In the genomic region with DNA sequence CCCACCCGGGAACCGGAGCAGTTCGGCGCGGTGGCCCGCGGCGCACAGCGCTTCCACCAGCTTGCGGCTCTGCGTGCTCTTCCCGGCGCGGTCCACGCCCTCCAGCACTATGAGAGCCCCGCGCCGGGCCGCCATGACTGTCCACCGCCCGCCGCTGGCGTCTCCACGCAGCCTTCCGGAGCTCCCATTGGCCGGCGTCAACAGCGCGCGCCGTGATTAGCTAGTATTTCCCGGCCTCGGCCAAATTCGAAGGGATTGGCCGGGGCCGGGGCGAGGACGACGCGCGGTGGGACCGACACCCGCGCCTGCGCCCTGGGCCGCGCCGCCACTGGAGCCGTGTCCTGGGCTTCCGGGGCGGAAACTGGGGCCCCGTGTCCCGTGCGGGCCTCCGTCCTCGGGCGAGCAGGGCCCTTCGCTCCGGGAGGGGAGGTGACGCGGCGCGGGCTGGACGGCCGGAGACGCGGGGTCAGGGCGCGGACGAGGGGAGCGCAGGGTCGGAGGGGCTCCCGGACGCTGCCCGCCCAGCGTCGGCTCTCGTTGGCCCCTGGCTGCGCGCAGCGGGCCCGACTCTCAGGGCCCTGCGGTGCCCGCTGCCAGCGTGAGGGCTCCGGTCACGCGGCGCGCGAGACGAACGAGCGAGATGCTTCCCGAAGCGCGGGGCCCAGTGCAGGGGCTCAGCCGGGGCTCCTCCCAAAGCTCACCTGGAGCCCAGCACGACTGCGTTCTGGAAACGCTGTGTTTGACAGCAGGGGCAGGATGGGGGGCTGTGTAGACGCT, we compare ENCODE assay signal across 8 cellular contexts. TPM values are rescaled to one million over a fixed set of nuclear protein-coding genes. Genes with fewer than 3 reads are reported as not detected.
A peak's percentile ranks its signal among the peaks of the same experiment; 100 is the strongest.
DNase-seq lines count a peak whose midpoint lies in the region; ATAC-seq, FAIRE-seq and TF ChIP-seq lines count a peak whose summit lies in the region.

A gene with protein sequence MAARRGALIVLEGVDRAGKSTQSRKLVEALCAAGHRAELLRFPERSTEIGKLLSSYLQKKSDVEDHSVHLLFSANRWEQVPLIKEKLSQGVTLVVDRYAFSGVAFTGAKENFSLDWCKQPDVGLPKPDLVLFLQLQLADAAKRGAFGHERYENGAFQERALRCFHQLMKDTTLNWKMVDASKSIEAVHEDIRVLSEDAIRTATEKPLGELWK (minus strand): TSS at position 167 of the 777 bp plus-strand sequence. CDS start 32 bp downstream, at position 135.

- H3K4me2 ChIP-seq in H1 (ENCODE audit: insufficient read depth in 1 of 2, low read depth in 2 of 2, low read length in 2 of 2): peak within 1 kb of the TSS; percentile 86
- peak within 1 kb of the TSS; percentile 91 for H3K4me2 ChIP-seq in mesendoderm (ENCODE audit: low read length)

- H2BK120ac ChIP-seq in H1 (replicated peaks; ENCODE audit: low read depth, low read length) (no peak within 1 kb of the TSS), mesendoderm (ENCODE audit: low read depth, low read length) (no peak within 1 kb of the TSS)

- peaks cover 4% of the 10 kb centered on the region; the same call in 1 of the 2 replicates for H3K23me2 ChIP-seq in H1 (ENCODE audit: low read depth, low read length)

- no peak within 1 kb of the TSS for H4K5ac ChIP-seq in H1 (ENCODE audit: insufficient read length, low read depth, low read length)
- H4K5ac ChIP-seq in mesendoderm (ENCODE audit: low read length): no peak within 1 kb of the TSS

- H3K36me3 ChIP-seq in HUES48 (ENCODE audit: control insufficient read depth, insufficient read depth, low read length) (peaks cover 60% of the 10 kb centered on the region), NT2/D1 (ENCODE audit: insufficient read depth, insufficient read length, low read length) (peaks cover 66% of the 10 kb centered on the region), H1 (ENCODE audit: control insufficient read depth in 2 of 4, insufficient read depth in 4 of 4, low read length in 3 of 4) (peaks cover 8 to 35% (median 17%) of the 10 kb centered on the region in 4 experiments; a peak in 7 of 8 replicates), mesendoderm (ENCODE audit: control insufficient read depth, insufficient read depth, low read length) (peaks cover 3% of the 10 kb centered on the region)

- H3K23ac ChIP-seq in H1 (ENCODE audit: insufficient read length) (no peak within 1 kb of the TSS), mesendoderm (ENCODE audit: low read length) (peak within 1 kb of the TSS; percentile 24)

- TF ChIP-seq POLR2A in H1 (IDR thresholded peaks at IDR 0.05; ENCODE audit: control extremely low read depth in 1 of 2, low read depth in 2 of 2, low read length in 2 of 2): peak; percentile 89

- peaks cover 36% of the 10 kb centered on the region for H3K4me1 Mint-ChIP-seq in activated CD8-positive, alpha-beta memory T cell treated with anti-CD3 and anti-CD28 coated beads, Interleukin-2, amount 10 ng/mL, durations not matched to agents 7 days and 5 days

- H3K9ac ChIP-seq in HUES48 (ENCODE audit: low read depth, low read length) (peak within 1 kb of the TSS; percentile 89), NT2/D1 (ENCODE audit: insufficient read length, low read depth) (peak within 1 kb of the TSS; percentile 99), H1 (replicated peaks in 1 of 4; ENCODE audit: extremely low read depth in 1 of 4, low read depth in 3 of 4, low read length in 3 of 4) (peak within 1 kb of the TSS; percentile 82 to 95 (median 88)), mesendoderm (ENCODE audit: low read length) (peak within 1 kb of the TSS; percentile 99)

- H3K4me3 Mint-ChIP-seq in activated CD8-positive, alpha-beta memory T cell treated with anti-CD3 and anti-CD28 coated beads, Interleukin-2, amount 10 ng/mL, durations not matched to agents 7 days and 5 days: peak within 1 kb of the TSS; percentile 94

- DNase-seq in COR-L47 (lab: John Stamatoyannopoulos, UW): peak; percentile 83
- DNase-seq in NT2/D1 (ENCODE audit: low read depth, low spot score): peak; percentile 88
- DNase-seq in activated CD8-positive, alpha-beta memory T cell treated with anti-CD3 and anti-CD28 coated beads, Interleukin-2, amount 10 ng/mL, durations not matched to agents 7 days and 5 days: peak; percentile 97
- DNase-seq in H1 (ENCODE audit: low read depth in 1 of 2, low spot score in 2 of 2): peak in 1 of 2 experiments; percentile 95
- peak; percentile 97 for DNase-seq in mesendoderm
- DNase-seq in stimulated activated CD8-positive, alpha-beta memory T cell treated with anti-CD3 and anti-CD28 coated beads, Interleukin-15, amount 100 ng/mL, for 1 hour (ENCODE audit: low read depth): peak; percentile 81

- peaks cover 0 to 6% of the 10 kb centered on the region in 2 experiments for H4K20me1 ChIP-seq in H1 (replicated peaks in 1 of 2; ENCODE audit: control insufficient read depth in 1 of 2, insufficient read depth in 2 of 2, low read length in 2 of 2)

- peak within 1 kb of the TSS; percentile 96 for H3K27ac Mint-ChIP-seq in activated CD8-positive, alpha-beta memory T cell treated with anti-CD3 and anti-CD28 coated beads, Interleukin-2, amount 10 ng/mL, durations not matched to agents 7 days and 5 days

- ATAC-seq in GM21381 (IDR thresholded peaks at IDR 0.05; ENCODE audit: unreplicated experiment): peak; percentile 93
- peak; percentile 98 for ATAC-seq in activated CD8-positive, alpha-beta memory T cell treated with anti-CD3 and anti-CD28 coated beads, Interleukin-2, amount 10 ng/mL, durations not matched to agents 7 days and 5 days

- H3K79me2 ChIP-seq in H1 (ENCODE audit: control insufficient read depth in 1 of 2, insufficient read depth in 2 of 2, low read length in 2 of 2) (peaks cover 0 to 23% of the 10 kb centered on the region in 2 experiments; a peak in 2 of 4 replicates), mesendoderm (ENCODE audit: control insufficient read depth, insufficient read depth, low read length) (peaks cover 16% of the 10 kb centered on the region)

- TF ChIP-seq RAD21 in H1 (IDR thresholded peaks at IDR 0.05 in 1 of 2, conservative IDR thresholded peaks at IDR 0.05 in 1 of 2; ENCODE audit: low read depth in 2 of 2, low read length in 2 of 2): no peak

- H3K9me3 ChIP-seq in HUES48 (ENCODE audit: control insufficient read depth, insufficient read depth, low read length) (no peaks in the 10 kb centered on the region), NT2/D1 (ENCODE audit: insufficient read depth, low read length) (no peaks in the 10 kb centered on the region), H1 (ENCODE audit: insufficient read depth in 2 of 2, low read depth in 1 of 2, low read length in 1 of 2) (no peaks in the 10 kb centered on the region)

- no peak within 1 kb of the TSS for H2BK20ac ChIP-seq in H1 (ENCODE audit: low read length)

- H3K27me3 ChIP-seq in HUES48 (ENCODE audit: control insufficient read depth, insufficient read depth, low read length): no peaks in the 10 kb centered on the region
- H3K27me3 ChIP-seq in NT2/D1 (ENCODE audit: insufficient read depth, insufficient read length): no peaks in the 10 kb centered on the region
- no peaks in the 10 kb centered on the region for H3K27me3 ChIP-seq in H1 (replicated peaks in 1 of 4; ENCODE audit: control insufficient read depth in 3 of 4, extremely low read depth in 1 of 4, insufficient read depth in 3 of 4, low read length in 3 of 4)
- H3K27me3 ChIP-seq in mesendoderm (ENCODE audit: insufficient read depth, low read length, poor library complexity): no peaks in the 10 kb centered on the region

- H3K4me1 ChIP-seq in HUES48 (ENCODE audit: control insufficient read depth, insufficient read depth, low read length) (peaks cover 7% of the 10 kb centered on the region), NT2/D1 (ENCODE audit: insufficient read depth, insufficient read length) (peaks cover 6% of the 10 kb centered on the region), H1 (replicated peaks in 1 of 4; ENCODE audit: control insufficient read depth in 3 of 4, insufficient read depth in 4 of 4, low read length in 3 of 4) (peaks cover 0 to 8% (median 0%) of the 10 kb centered on the region in 4 experiments; a peak in 1 of 7 replicates), mesendoderm (ENCODE audit: control insufficient read depth, low read depth, low read length) (peaks cover 3% of the 10 kb centered on the region)

- no peak within 1 kb of the TSS for H3K14ac ChIP-seq in H1 (ENCODE audit: insufficient read length)

- H3K27me3 Mint-ChIP-seq in activated CD8-positive, alpha-beta memory T cell treated with anti-CD3 and anti-CD28 coated beads, Interleukin-2, amount 10 ng/mL, durations not matched to agents 7 days and 5 days: no peaks in the 10 kb centered on the region

- H3K56ac ChIP-seq in H1 (replicated peaks; ENCODE audit: insufficient read length, low read depth, low read length): peak within 1 kb of the TSS; percentile 86
- peak within 1 kb of the TSS; percentile 96 for H3K56ac ChIP-seq in mesendoderm (ENCODE audit: low read length)

- peak within 1 kb of the TSS; percentile 29; the same call in 1 of the 2 replicates for H2AFZ ChIP-seq in H1 (ENCODE audit: low read length)

- H2BK12ac ChIP-seq in H1 (ENCODE audit: low read depth, low read length): no peak within 1 kb of the TSS

- peak within 1 kb of the TSS; percentile 44; the same call in 1 of the 2 replicates for H2BK5ac ChIP-seq in H1 (ENCODE audit: low read depth, low read length)
- no peak within 1 kb of the TSS for H2BK5ac ChIP-seq in mesendoderm (ENCODE audit: low read length)

- H4K91ac ChIP-seq in H1 (replicated peaks; ENCODE audit: insufficient read length, low read length): peak within 1 kb of the TSS; percentile 34

- H3K9me3 Mint-ChIP-seq in activated CD8-positive, alpha-beta memory T cell treated with anti-CD3 and anti-CD28 coated beads, Interleukin-2, amount 10 ng/mL, durations not matched to agents 7 days and 5 days (ENCODE audit: low read depth): no peaks in the 10 kb centered on the region

- CTCF ChIA-PET in activated CD8-positive, alpha-beta memory T cell treated with anti-CD3 and anti-CD28 coated beads, Interleukin-2, amount 10 ng/mL, durations not matched to agents 7 days and 5 days (lab: Charles Lee): interaction anchor here (1.0 to 7.7 kb wide), 4 partner anchors 14 to 192 kb away, joined by 4 to 78 read pairs (median 5); partner anchors contain the start of gene ING5
- CTCF ChIA-PET in H1 (lab: Charles Lee; ENCODE audit: partially characterized antibody): interaction anchor here (0.6 to 3.4 kb wide), 6 partner anchors 11 to 89 kb away, joined by 3 to 11 read pairs (median 4); partner anchors contain the start of genes D2HGDH and ING5

- H3K4ac ChIP-seq in H1 (replicated peaks; ENCODE audit: insufficient read length, low read depth, low read length) (peak within 1 kb of the TSS; percentile 14), mesendoderm (ENCODE audit: low read depth, low read length) (peak within 1 kb of the TSS; percentile 97)

- TF ChIP-seq EP300 in H1 (IDR thresholded peaks at IDR 0.05; ENCODE audit: borderline replicate concordance in 1 of 2, low read depth in 2 of 2, low read length in 2 of 2): peak in 1 of 2 experiments; percentile 15; a peak in 1 of 3 replicates

- H3K27ac ChIP-seq in HUES48 (ENCODE audit: low read depth, low read length) (peak within 1 kb of the TSS; percentile 87), H1 (ENCODE audit: low read depth, low read length) (peak within 1 kb of the TSS; percentile 88), mesendoderm (ENCODE audit: low read depth, low read length) (peak within 1 kb of the TSS; percentile 85)

- POLR2A ChIA-PET in H1 (lab: Charles Lee; ENCODE audit: partially characterized antibody): interaction anchor here (0.8 to 20.2 kb wide), 12 partner anchors 11 to 195 kb away, joined by 3 to 265 read pairs (median 4); partner anchors contain the start of genes ATG4B, ING5 and THAP4

- H3K18ac ChIP-seq in H1 (ENCODE audit: extremely low read depth, low read length) (peak within 1 kb of the TSS; percentile 71), mesendoderm (ENCODE audit: low read length) (peak within 1 kb of the TSS; percentile 82)

- no peak for TF ChIP-seq CTCF in H1 (IDR thresholded peaks at IDR 0.05; ENCODE audit: control extremely low read depth in 1 of 3, insufficient read depth in 1 of 3, low read depth in 1 of 3, low read length in 3 of 3)

- H4K8ac ChIP-seq in H1 (ENCODE audit: extremely low read depth, insufficient read depth, low read length) (peak within 1 kb of the TSS; percentile 93), mesendoderm (ENCODE audit: low read depth, low read length) (peak within 1 kb of the TSS; percentile 65)

- no peak within 1 kb of the TSS for H2BK15ac ChIP-seq in H1 (ENCODE audit: low read length)
- H2BK15ac ChIP-seq in mesendoderm (replicated peaks; ENCODE audit: low read depth): no peak within 1 kb of the TSS

- FAIRE-seq in H1 (lab: Jason Lieb, UNC): no peak

- peaks cover 27% of the 10 kb centered on the region for H3K36me3 Mint-ChIP-seq in activated CD8-positive, alpha-beta memory T cell treated with anti-CD3 and anti-CD28 coated beads, Interleukin-2, amount 10 ng/mL, durations not matched to agents 7 days and 5 days

- H2AK5ac ChIP-seq in H1 (ENCODE audit: low read depth, low read length) (no peak within 1 kb of the TSS), mesendoderm (ENCODE audit: low read length) (peak within 1 kb of the TSS; percentile 82)

- H3K79me1 ChIP-seq in H1 (ENCODE audit: low read depth, low read length): peaks cover 6% of the 10 kb centered on the region
- peaks cover 15% of the 10 kb centered on the region for H3K79me1 ChIP-seq in mesendoderm (ENCODE audit: low read length)

- H3K4me3 ChIP-seq in HUES48 (ENCODE audit: low read depth, low read length): peak within 1 kb of the TSS; percentile 90
- peak within 1 kb of the TSS; percentile 96 for H3K4me3 ChIP-seq in NT2/D1 (ENCODE audit: insufficient read length, low read depth)
- H3K4me3 ChIP-seq in H1 (ENCODE audit: extremely low read depth in 1 of 4, insufficient read depth in 2 of 4, low read depth in 3 of 4, low read length in 4 of 4): peak within 1 kb of the TSS; percentile 84 to 94 (median 91)
- peak within 1 kb of the TSS; percentile 95 for H3K4me3 ChIP-seq in mesendoderm (ENCODE audit: low read length)

- WGBS in H1 (ENCODE audit: extremely low coverage in 1 of 2, insufficient coverage in 1 of 2, insufficient read length in 1 of 2, insufficient replicate concordance in 2 of 2, low coverage in 1 of 2, low lambda C conversion rate in 2 of 2, missing lambda C conversion rate in 1 of 2), 2 experiments: 1% methylated on average over 92 of the region's 102 CpGs; no CpG with 5 or more reads in 1 of the 2 experiments
- WGBS in mesendoderm (ENCODE audit: extremely low coverage, insufficient coverage, low lambda C conversion rate): no CpG with 5 or more reads among the region's 102 CpGs

RNA-seq across cellular contexts. Expression of the gene that starts here (rescaled TPM):
- 10 to 100 TPM; 79.9 to 95.5 TPM for total RNA-seq in activated CD8-positive, alpha-beta memory T cell treated with anti-CD3 and anti-CD28 coated beads, Interleukin-2, amount 10 ng/mL, durations not matched to agents 7 days and 5 days
- 69.9 and 70.5 TPM in 2 replicates for total RNA-seq in H1 (2021; fragmentation: NEBNext Ultra II Directional; extraction: Animal tissue kit (Norgen Biotek cat#: 25700))
- 58.3 and 82.3 TPM in 2 replicates for polyA plus RNA-seq in H1 (2011; rRNA removed)
- 74.7 TPM for polyA plus RNA-seq in H1 (2011; cell fraction: cytosol; rRNA removed)
- polyA plus RNA-seq in H1 (2011; cell fraction: nucleus; rRNA removed): 77.7 TPM
- polyA plus RNA-seq in H1 (2012, experiment 1 of 2): 60.0 to 66.8 TPM (median 63.3 TPM) in 4 replicates
- 92.7 TPM for polyA plus RNA-seq in H1 (2012, experiment 2 of 2)
- 60.0 TPM for polyA plus RNA-seq in H1 (2013, experiment 1 of 2)
- polyA plus RNA-seq in H1 (2013, experiment 2 of 2): 59.1 TPM
- 19.6 and 25.7 TPM in 2 replicates for polyA minus RNA-seq in H1 (2011; rRNA and poly(A)+ RNA removed)
- polyA minus RNA-seq in H1 (2011; cell fraction: cytosol; rRNA and poly(A)+ RNA removed): 31.5 TPM
- polyA minus RNA-seq in H1 (2011; cell fraction: nucleus; rRNA and poly(A)+ RNA removed): 21.3 TPM
- 58.2 TPM for polyA plus RNA-seq in mesendoderm (2013, experiment 1 of 2)
- polyA plus RNA-seq in mesendoderm (2013, experiment 2 of 2): 58.3 TPM
